In the genomic region with DNA sequence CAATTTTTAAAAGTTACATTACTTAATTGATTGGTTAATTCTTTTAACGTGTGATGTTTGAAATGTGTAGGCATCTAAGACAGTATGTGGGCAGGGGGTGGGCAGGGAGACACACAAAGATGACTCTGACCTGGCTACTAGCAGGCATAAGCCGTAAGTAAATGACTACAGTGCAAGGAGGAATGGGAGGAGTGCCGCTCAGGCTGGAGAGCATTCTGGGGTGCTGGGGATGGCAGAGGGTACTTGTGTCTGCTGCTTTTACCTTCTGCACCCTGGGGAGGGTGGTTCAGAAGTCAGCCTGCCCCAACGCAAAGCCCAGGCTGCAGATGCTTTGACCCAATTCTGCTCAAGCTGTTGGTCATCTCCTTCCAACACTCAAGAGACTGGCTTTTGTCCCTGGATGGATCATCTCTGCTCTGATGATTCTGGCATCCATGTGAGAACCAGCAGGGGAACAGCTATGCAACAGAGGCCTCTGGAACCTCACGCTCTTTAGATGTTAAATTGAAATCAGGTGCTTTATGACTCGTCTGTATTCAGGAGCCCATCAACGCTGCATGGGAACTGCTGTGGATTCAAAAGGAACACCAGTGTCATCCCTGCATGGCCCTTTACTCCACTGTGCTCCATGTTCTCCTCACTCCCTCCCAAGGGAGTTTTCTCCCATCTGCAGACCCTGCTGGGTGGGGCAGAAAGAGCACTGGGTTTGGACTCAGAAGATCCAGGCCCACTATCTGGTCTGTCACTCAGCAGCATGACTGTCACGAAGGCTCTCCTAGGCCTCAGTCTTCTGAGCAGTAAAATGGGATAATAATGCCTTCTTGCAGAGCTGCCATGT, we compare ENCODE assay signal across 34 cellular contexts.
"Had no signal": no experiment of that assay in that cellular context is flagged by ENCODE, and none has a peak within 500 bp of the region (broad histone marks: within the 10 kb centered on the region; RNA-seq: fewer than 3 reads in every experiment).

No MANE protein-coding gene starts in this region.

- H3K27me3 ChIP-seq: body of pancreas, breast epithelium, MG63 had no signal

- H3K27ac ChIP-seq: body of pancreas, breast epithelium, PC-9, RWPE1, VCaP had no signal

- H2AFZ ChIP-seq: PC-9 had no signal

- H3K4me2 ChIP-seq: PC-9 had no signal

- FAIRE-seq: astrocyte, RCC 7860 had no signal

- DNase-seq: activated B cell treated with CpG ODN at 0.5 μM for 24 hours; activated CD4-positive, alpha-beta T cell treated with anti-CD3 and anti-CD28 coated beads for 4 hours; activated CD4-positive, CD25-positive, alpha-beta regulatory T cell treated with anti-CD3 and anti-CD28 coated beads, Interleukin-2, amount 50 U/mL, for 72 hours; activated CD8-positive, alpha-beta T cell treated with anti-CD3 and anti-CD28 coated beads for 36 hours; activated gamma-delta T cell; activated naive CD4-positive, alpha-beta T cell treated with Interleukin-2 at 50 U/mL for 16 hours; activated naive CD8-positive, alpha-beta T cell treated with anti-CD3 and anti-CD28 coated beads, Interleukin-2, amount 10 ng/mL, durations not matched to agents 7 days and 5 days; activated T-cell treated with anti-CD3 and anti-CD28 coated beads, Interleukin-2, amount 50 U/mL, for 1 hour; activated T-cell treated with anti-CD3 and anti-CD28 coated beads, Interleukin-2, amount 50 U/mL, for 72 hours; amygdala; body of pancreas; Kasumi-1; KG1; MG63; NCI-H1048; NCI-H1105 treated with DMSO at 0.1 percent for 48 hours; NCI-H1436 treated with DMSO at 0.1 percent for 48 hours; NCI-H1694 treated with DMSO at 0.1 percent for 48 hours; NCI-H2029; NCI-H345; NCI-H524 treated with DMSO at 0.1 percent for 48 hours; NK-92 treated with Interleukin-12 subunit alpha and Interleukin-12 subunit beta, amount 100 ng/mL, for 24 hours; PC-9; Right ventricle myocardium superior; SW 1271; T-helper 1 cell; T-helper 2 cell; T-helper 9 cell had no signal

- ATAC-seq: activated CD8-positive, alpha-beta T cell treated with anti-CD3 and anti-CD28 coated beads for 36 hours; activated T-cell treated with anti-CD3 and anti-CD28 coated beads, Interleukin-2, amount 50 U/mL, for 72 hours; activated T-helper 17 cell treated with anti-CD3 and anti-CD28 coated beads, Interleukin-2, amount 50 U/mL, for 72 hours; body of pancreas had no signal

- H3K4me3 ChIP-seq: body of pancreas, breast epithelium, MG63, PC-9 had no signal

- H3K4me1 ChIP-seq: body of pancreas, breast epithelium had no signal

- H3K36me3 ChIP-seq: breast epithelium, MG63 had no signal

- H3K9me3 ChIP-seq: body of pancreas, breast epithelium, MG63 had no signal
